8 cellular contexts compared by ENCODE assay signal in genomic region chrX:149470960-149471359, GRCh38. TPM values are rescaled to one million over a fixed set of nuclear protein-coding genes. Genes with fewer than 3 reads are reported as not detected.
DNase-seq lines count a peak whose midpoint lies in the region; ATAC-seq, FAIRE-seq and TF ChIP-seq lines count a peak whose summit lies in the region.

No MANE protein-coding gene starts in this region.

- DNase-seq in AG08396 (ENCODE audit: low spot score) (peak; percentile 77), NCI-H2227 (lab: John Stamatoyannopoulos, UW; ENCODE audit: unreplicated experiment) (peak; percentile 83), activated B cell treated with CpG ODN at 0.5 μM for 24 hours (peak; percentile 34), bronchial epithelial cell (ENCODE audit: low read depth) (peak; percentile 31), kidney tubule cell (ENCODE audit: low spot score) (peak; percentile 72)
- peak; percentile 69 to 73 for DNase-seq in stimulated activated CD4-positive, alpha-beta T cell treated with anti-CD3 and anti-CD28 coated beads, Interleukin-2, amount 100 ng/mL, for 24 hours

- peaks cover 6% of the 10 kb centered on the region for H3K36me3 Mint-ChIP-seq in activated B cell treated with CpG ODN at 0.5 μM for 24 hours (ENCODE audit: low read depth)

- no peak for FAIRE-seq in bronchial epithelial cell (lab: Jason Lieb, UNC)

- H3K36me3 ChIP-seq in bronchial epithelial cell (ENCODE audit: control insufficient read depth, insufficient read depth, low read length): no peaks in the 10 kb centered on the region

- intact Hi-C loops in activated B cell treated with CpG ODN at 0.5 μM for 24 hours (cut with micrococcal nuclease): loop anchor here (1.0 to 5.0 kb wide), 4 partner anchors 184 to 1994 kb away; no protein-coding TSS in a partner anchor

- peak; percentile 68 for ATAC-seq in GM18870 (IDR thresholded peaks at IDR 0.05; ENCODE audit: unreplicated experiment)
- peak; percentile 96 for ATAC-seq in HG03095 (IDR thresholded peaks at IDR 0.05; ENCODE audit: unreplicated experiment)
- peak; percentile 70 for ATAC-seq in activated B cell treated with CpG ODN at 0.5 μM for 24 hours (ENCODE audit: low read depth)

- no peaks in the 10 kb centered on the region for H3K27me3 ChIP-seq in bronchial epithelial cell (ENCODE audit: control insufficient read depth, insufficient read depth, low read length)

- H3K9me3 Mint-ChIP-seq in activated B cell treated with CpG ODN at 0.5 μM for 24 hours: no peaks in the 10 kb centered on the region

- peaks cover 3% of the 10 kb centered on the region for H3K27me3 Mint-ChIP-seq in activated B cell treated with CpG ODN at 0.5 μM for 24 hours

- no peak overlapping the region for H3K27ac Mint-ChIP-seq in activated B cell treated with CpG ODN at 0.5 μM for 24 hours

- H3K4me1 Mint-ChIP-seq in activated B cell treated with CpG ODN at 0.5 μM for 24 hours: peaks cover 3% of the 10 kb centered on the region

- CTCF ChIA-PET in activated B cell treated with CpG ODN at 0.5 μM for 24 hours (lab: Charles Lee): interaction anchor here (0.8 to 2.5 kb wide), 7 partner anchors 9 to 1424 kb away, joined by 3 to 16 read pairs (median 4); no protein-coding TSS in a partner anchor

- TF ChIP-seq CTCF in activated B cell treated with CpG ODN at 0.5 μM for 24 hours (IDR thresholded peaks at IDR 0.05) (no peak), bronchial epithelial cell (IDR thresholded peaks at IDR 0.05; ENCODE audit: insufficient read depth, low read length, severe bottlenecking) (peak; percentile 81)

- H3K4me3 ChIP-seq in bronchial epithelial cell (ENCODE audit: low read depth, low read length): no peak overlapping the region

- POLR2A ChIA-PET in activated B cell treated with CpG ODN at 0.5 μM for 24 hours (lab: Charles Lee): no interaction called here

- H3K4me3 Mint-ChIP-seq in activated B cell treated with CpG ODN at 0.5 μM for 24 hours: no peak overlapping the region

RNA-seq across cellular contexts. Expression of gene IDS, which starts 34.1 kb away (rescaled TPM):
- total RNA-seq in activated B cell treated with CpG ODN at 0.5 μM for 24 hours: 88.4 and 99.1 TPM in 2 replicates
- total RNA-seq in bronchial epithelial cell: 12.4 and 21.5 TPM in 2 replicates

Comparison
In these comparisons a context has a peak if more than half of its experiments do, and no peak if none do; other contexts are left out.
1. DNase-seq: peak in every context shown above with its lines; median percentile 83 in NCI-H2227; 77 in AG08396; 72 in kidney tubule cell; 71 in stimulated activated CD4-positive, alpha-beta T cell treated with anti-CD3 and anti-CD28 coated beads, Interleukin-2, amount 100 ng/mL, for 24 hours; 34 in activated B cell treated with CpG ODN at 0.5 μM for 24 hours; 31 in bronchial epithelial cell.